In the genomic region with DNA sequence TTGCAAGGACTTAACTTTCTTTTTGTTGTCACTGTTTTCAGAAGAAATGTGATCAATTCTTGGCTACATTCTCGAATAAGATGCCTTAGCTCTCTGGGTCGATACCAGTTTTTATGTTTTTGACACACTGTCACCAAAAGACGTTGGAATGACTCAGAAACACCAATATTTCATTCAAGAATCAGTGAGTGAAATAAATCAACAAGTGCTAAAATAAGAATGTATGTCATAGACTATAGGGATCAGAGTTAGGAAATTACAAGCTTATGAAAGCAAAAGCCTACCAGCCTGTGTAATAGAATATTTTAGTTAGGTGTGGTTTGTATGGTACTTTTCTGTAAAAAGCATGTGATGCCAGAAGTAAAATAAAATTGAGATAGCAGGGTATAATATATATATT, we compare ENCODE assay signal across 22 cellular contexts. TPM values are rescaled to one million over a fixed set of nuclear protein-coding genes. Genes with fewer than 3 reads are reported as not detected.
A peak's percentile ranks its signal among the peaks of the same experiment; 100 is the strongest.
DNase-seq lines count a peak whose midpoint lies in the region; ATAC-seq and TF ChIP-seq lines count a peak whose summit lies in the region.
"Had no signal": no experiment of that assay in that cellular context is flagged by ENCODE, and none has a peak within 500 bp of the region (broad histone marks: within the 10 kb centered on the region; RNA-seq: fewer than 3 reads in every experiment).

No MANE protein-coding gene starts in this region.

- no peaks in the 10 kb centered on the region for H3K27me3 Mint-ChIP-seq in activated CD4-positive, alpha-beta memory T cell treated with anti-CD3 and anti-CD28 coated beads for 36 hours
- H3K27me3 Mint-ChIP-seq in activated CD4-positive, alpha-beta memory T cell treated with anti-CD3 and anti-CD28 coated beads, Interleukin-2, amount 10 ng/mL, durations not matched to agents 7 days and 5 days, result no peaks in the 10 kb centered on the region
- no peaks in the 10 kb centered on the region for H3K27me3 Mint-ChIP-seq in activated T-helper 17 cell treated with anti-CD3 and anti-CD28 coated beads, Interleukin-2, amount 50 U/mL, for 72 hours
- no peaks in the 10 kb centered on the region for H3K27me3 Mint-ChIP-seq in Caco-2 (ENCODE audit: insufficient read depth, unreplicated experiment)
- H3K27me3 Mint-ChIP-seq: B cell had no signal

- H2AFZ ChIP-seq in osteoblast (ENCODE audit: low read length), result no peak overlapping the region

- H3K4me2 ChIP-seq in osteoblast (ENCODE audit: insufficient read depth, low read length), result peak overlapping the region; percentile 22

- no peaks in the 10 kb centered on the region for H3K9me3 Mint-ChIP-seq in activated CD4-positive, alpha-beta memory T cell treated with anti-CD3 and anti-CD28 coated beads for 36 hours
- H3K9me3 Mint-ChIP-seq in activated CD4-positive, alpha-beta memory T cell treated with anti-CD3 and anti-CD28 coated beads, Interleukin-2, amount 10 ng/mL, durations not matched to agents 7 days and 5 days, result no peaks in the 10 kb centered on the region
- no peaks in the 10 kb centered on the region for H3K9me3 Mint-ChIP-seq in activated naive CD4-positive, alpha-beta T cell treated with anti-CD3 and anti-CD28 coated beads, Interleukin-2, amount 50 U/mL, for 72 hours
- H3K9me3 Mint-ChIP-seq in activated T-helper 17 cell treated with anti-CD3 and anti-CD28 coated beads, Interleukin-2, amount 50 U/mL, for 72 hours, result no peaks in the 10 kb centered on the region
- H3K9me3 Mint-ChIP-seq in Caco-2 (ENCODE audit: unreplicated experiment), result no peaks in the 10 kb centered on the region
- H3K9me3 Mint-ChIP-seq: H9 had no signal

- no peak overlapping the region for H3K4me3 Mint-ChIP-seq in activated CD4-positive, alpha-beta memory T cell treated with anti-CD3 and anti-CD28 coated beads for 36 hours
- no peak overlapping the region for H3K4me3 Mint-ChIP-seq in activated CD4-positive, alpha-beta memory T cell treated with anti-CD3 and anti-CD28 coated beads, Interleukin-2, amount 10 ng/mL, durations not matched to agents 7 days and 5 days
- peak overlapping the region; percentile 46 for H3K4me3 Mint-ChIP-seq in activated T-helper 17 cell treated with anti-CD3 and anti-CD28 coated beads, Interleukin-2, amount 50 U/mL, for 72 hours
- no peak overlapping the region for H3K4me3 Mint-ChIP-seq in Caco-2 (ENCODE audit: unreplicated experiment)
- H3K4me3 Mint-ChIP-seq: B cell, H9 had no signal

- H3K4me1 ChIP-seq in osteoblast (ENCODE audit: insufficient read depth, low read length), result peaks cover 4% of the 10 kb centered on the region
- H3K4me1 ChIP-seq in Caco-2, result peaks cover 5% of the 10 kb centered on the region; the same call in 1 of the 2 replicates

- no peak for DNase-seq in activated CD4-positive, alpha-beta memory T cell treated with anti-CD3 and anti-CD28 coated beads for 36 hours
- DNase-seq in activated CD4-positive, alpha-beta memory T cell treated with anti-CD3 and anti-CD28 coated beads, Interleukin-2, amount 10 ng/mL, durations not matched to agents 7 days and 5 days, result no peak
- no peak for DNase-seq in activated naive CD4-positive, alpha-beta T cell treated with anti-CD3 and anti-CD28 coated beads, Interleukin-2, amount 50 U/mL, for 72 hours (ENCODE audit: low spot score in 2 of 2)
- no peak for DNase-seq in activated naive CD4-positive, alpha-beta T cell (lab: John Stamatoyannopoulos, UW)
- peak; percentile 35 for DNase-seq in osteoblast (ENCODE audit: insufficient read length, low spot score, missing footprints)
- DNase-seq in Caco-2, result no peak
- no peak for DNase-seq in DMS 273 treated with DMSO at 0.1 percent for 48 hours (lab: John Stamatoyannopoulos, UW)
- DNase-seq: DMS79, H9, KBM-7, NCI-H1105, NCI-H2029 treated with DMSO at 0.1 percent for 48 hours, NCI-H2171, NCI-H345, NCI-H524 treated with DMSO at 0.1 percent for 48 hours, NCI-H82, SIG-M5 had no signal

- CTCF ChIA-PET in activated CD4-positive, alpha-beta memory T cell treated with anti-CD3 and anti-CD28 coated beads for 36 hours (lab: Charles Lee), result interaction anchor here (1.2 kb wide), 2 partner anchors 12 to 28 kb away, joined by 4 read pairs; no protein-coding TSS in a partner anchor
- CTCF ChIA-PET in activated CD4-positive, alpha-beta memory T cell treated with anti-CD3 and anti-CD28 coated beads, Interleukin-2, amount 10 ng/mL, durations not matched to agents 7 days and 5 days (lab: Charles Lee), result interaction anchor here (1.6 kb wide), 1 partner anchor 12 kb away, joined by 4 read pairs; no protein-coding TSS in a partner anchor
- CTCF ChIA-PET in Caco-2 (lab: Charles Lee), result no interaction called here

- H3K27me3 ChIP-seq in osteoblast (ENCODE audit: insufficient read depth, low read length), result no peaks in the 10 kb centered on the region
- H3K27me3 ChIP-seq in Caco-2 (replicated peaks; ENCODE audit: control insufficient read depth, insufficient read depth, low read length), result no peaks in the 10 kb centered on the region

- BruUV-seq in Caco-2 (replicated peaks; lab: Mats Ljungman, UMichigan), result no TSS peak

- H3K9me3 ChIP-seq in osteoblast (ENCODE audit: low read depth, low read length) (no peaks in the 10 kb centered on the region), Caco-2 (no peaks in the 10 kb centered on the region)

- peak overlapping the region; percentile 9 for H3K27ac Mint-ChIP-seq in activated CD4-positive, alpha-beta memory T cell treated with anti-CD3 and anti-CD28 coated beads for 36 hours
- no peak overlapping the region for H3K27ac Mint-ChIP-seq in activated CD4-positive, alpha-beta memory T cell treated with anti-CD3 and anti-CD28 coated beads, Interleukin-2, amount 10 ng/mL, durations not matched to agents 7 days and 5 days
- peak overlapping the region in 1 of 2 donors; percentile 63 for H3K27ac Mint-ChIP-seq in activated naive CD4-positive, alpha-beta T cell treated with anti-CD3 and anti-CD28 coated beads, Interleukin-2, amount 50 U/mL, for 72 hours
- no peak overlapping the region for H3K27ac Mint-ChIP-seq in activated T-helper 17 cell treated with anti-CD3 and anti-CD28 coated beads, Interleukin-2, amount 50 U/mL, for 72 hours
- no peak overlapping the region for H3K27ac Mint-ChIP-seq in Caco-2 (ENCODE audit: unreplicated experiment)
- H3K27ac Mint-ChIP-seq: B cell, H9 had no signal

- no peak overlapping the region for H3K27ac ChIP-seq in osteoblast (ENCODE audit: low read depth, low read length)
- H3K27ac ChIP-seq: HL-60 had no signal

- H3K79me2 ChIP-seq in osteoblast (ENCODE audit: insufficient read depth, low read length), result peaks cover 82% of the 10 kb centered on the region

- peak; percentile 22 to 88 for ATAC-seq in activated naive CD4-positive, alpha-beta T cell treated with anti-CD3 and anti-CD28 coated beads, Interleukin-2, amount 50 U/mL, for 72 hours
- peak; percentile 91 for ATAC-seq in activated T-helper 17 cell treated with anti-CD3 and anti-CD28 coated beads, Interleukin-2, amount 50 U/mL, for 72 hours (replicated peaks)
- ATAC-seq: HepG2, Panc1 had no signal

- peaks cover 7% of the 10 kb centered on the region for H4K20me1 ChIP-seq in osteoblast (ENCODE audit: insufficient read depth, low read length)

- peaks cover 11% of the 10 kb centered on the region for H3K36me3 Mint-ChIP-seq in activated CD4-positive, alpha-beta memory T cell treated with anti-CD3 and anti-CD28 coated beads for 36 hours
- H3K36me3 Mint-ChIP-seq in activated CD4-positive, alpha-beta memory T cell treated with anti-CD3 and anti-CD28 coated beads, Interleukin-2, amount 10 ng/mL, durations not matched to agents 7 days and 5 days (ENCODE audit: low read depth), result peaks cover 26% of the 10 kb centered on the region
- no peaks in the 10 kb centered on the region for H3K36me3 Mint-ChIP-seq in activated naive CD4-positive, alpha-beta T cell treated with anti-CD3 and anti-CD28 coated beads, Interleukin-2, amount 50 U/mL, for 72 hours
- H3K36me3 Mint-ChIP-seq in activated T-helper 17 cell treated with anti-CD3 and anti-CD28 coated beads, Interleukin-2, amount 50 U/mL, for 72 hours (ENCODE audit: low read depth), result peaks cover 70% of the 10 kb centered on the region
- H3K36me3 Mint-ChIP-seq in Caco-2 (ENCODE audit: insufficient read depth, unreplicated experiment), result no peaks in the 10 kb centered on the region

- no peak for TF ChIP-seq CTCF in osteoblast (IDR thresholded peaks at IDR 0.05; ENCODE audit: extremely low read depth, low read depth, low read length)
- TF ChIP-seq CTCF in Caco-2 (IDR thresholded peaks at IDR 0.05; ENCODE audit: insufficient read depth in 1 of 2, low read depth in 1 of 2, low read length in 1 of 2, severe bottlenecking in 1 of 2, unreplicated experiment in 1 of 2), result no peak

- POLR2A ChIA-PET in activated CD4-positive, alpha-beta memory T cell treated with anti-CD3 and anti-CD28 coated beads for 36 hours (lab: Charles Lee), result interaction anchor here (1.2 kb wide), 1 partner anchor 17 kb away, joined by 4 read pairs; no protein-coding TSS in a partner anchor
- POLR2A ChIA-PET in activated CD4-positive, alpha-beta memory T cell treated with anti-CD3 and anti-CD28 coated beads, Interleukin-2, amount 10 ng/mL, durations not matched to agents 7 days and 5 days (lab: Charles Lee), result no interaction called here
- POLR2A ChIA-PET in Caco-2 (lab: Charles Lee), result no interaction called here

- H3K4me3 ChIP-seq in osteoblast (ENCODE audit: insufficient read depth, low read length) (no peak overlapping the region), Caco-2 (ENCODE audit: low read depth, low read length) (no peak overlapping the region)

- H3K36me3 ChIP-seq in osteoblast (ENCODE audit: insufficient read depth, low read length) (no peaks in the 10 kb centered on the region), Caco-2 (ENCODE audit: control insufficient read depth, insufficient read depth, low read length) (no peaks in the 10 kb centered on the region; the same call in 1 of the 2 replicates)

- intact Hi-C loops in activated CD4-positive, alpha-beta memory T cell treated with anti-CD3 and anti-CD28 coated beads for 36 hours (cut with micrococcal nuclease), result loop anchor here (1.0 to 2.0 kb wide), 3 partner anchors 17 to 43 kb away; partner anchors contain the start of genes PPHLN1 and ZCRB1
- intact Hi-C loops in Caco-2 (cut with micrococcal nuclease; ENCODE audit: unreplicated experiment), result no loop called here

- H3K4me1 Mint-ChIP-seq in activated CD4-positive, alpha-beta memory T cell treated with anti-CD3 and anti-CD28 coated beads for 36 hours (ENCODE audit: low read depth), result peaks cover 36% of the 10 kb centered on the region
- H3K4me1 Mint-ChIP-seq in activated CD4-positive, alpha-beta memory T cell treated with anti-CD3 and anti-CD28 coated beads, Interleukin-2, amount 10 ng/mL, durations not matched to agents 7 days and 5 days, result peaks cover 12% of the 10 kb centered on the region
- H3K4me1 Mint-ChIP-seq in activated T-helper 17 cell treated with anti-CD3 and anti-CD28 coated beads, Interleukin-2, amount 50 U/mL, for 72 hours, result peaks cover 14% of the 10 kb centered on the region
- no peaks in the 10 kb centered on the region for H3K4me1 Mint-ChIP-seq in Caco-2 (ENCODE audit: low read depth, unreplicated experiment)

RNA-seq across cellular contexts. Expression of gene PPHLN1, which starts 17.8 kb away (rescaled TPM):
- 10 to 100 TPM; 79.9 to 81.3 TPM for total RNA-seq in activated CD4-positive, alpha-beta memory T cell treated with anti-CD3 and anti-CD28 coated beads for 36 hours
- total RNA-seq in activated CD4-positive, alpha-beta memory T cell treated with anti-CD3 and anti-CD28 coated beads, Interleukin-2, amount 10 ng/mL, durations not matched to agents 7 days and 5 days, result 10 to 100 TPM; 74.1 to 81.9 TPM
- 10 to 100 TPM; 62.8 to 91.0 TPM for total RNA-seq in activated naive CD4-positive, alpha-beta T cell treated with anti-CD3 and anti-CD28 coated beads, Interleukin-2, amount 50 U/mL, for 72 hours
- total RNA-seq in activated T-helper 17 cell treated with anti-CD3 and anti-CD28 coated beads, Interleukin-2, amount 50 U/mL, for 72 hours, result 10 to 100 TPM; 77.0 to 94.0 TPM
- total RNA-seq in osteoblast (67.8 and 70.9 TPM in 2 replicates), Caco-2 (2022) (83.7 and 87.6 TPM in 2 replicates)

RNA-seq across cellular contexts. Expression of gene ZCRB1, which starts 17.8 kb away (rescaled TPM):
- 10 to 100 TPM; 80.1 to 88.1 TPM for total RNA-seq in activated CD4-positive, alpha-beta memory T cell treated with anti-CD3 and anti-CD28 coated beads for 36 hours
- total RNA-seq in activated CD4-positive, alpha-beta memory T cell treated with anti-CD3 and anti-CD28 coated beads, Interleukin-2, amount 10 ng/mL, durations not matched to agents 7 days and 5 days, result 10 to 100 TPM; 53.3 to 54.9 TPM
- total RNA-seq in activated naive CD4-positive, alpha-beta T cell treated with anti-CD3 and anti-CD28 coated beads, Interleukin-2, amount 50 U/mL, for 72 hours, result 10 to 100 TPM; 66.1 to 99.4 TPM
- 10 to 100 TPM; 60.6 to 69.4 TPM for total RNA-seq in activated T-helper 17 cell treated with anti-CD3 and anti-CD28 coated beads, Interleukin-2, amount 50 U/mL, for 72 hours
- total RNA-seq in osteoblast (32.6 and 41.8 TPM in 2 replicates), Caco-2 (2022) (46.6 and 52.1 TPM in 2 replicates)
